Comparison of ENCODE assay signal across 16 cellular contexts in genomic region chr9:137275203-137275936, GRCh38. TPM values are rescaled to one million over a fixed set of nuclear protein-coding genes. Genes with fewer than 3 reads are reported as not detected.
DNase-seq lines count a peak whose midpoint lies in the region; ATAC-seq, FAIRE-seq and TF ChIP-seq lines count a peak whose summit lies in the region.
"Had no signal": no experiment of that assay in that cellular context is flagged by ENCODE, and none has a peak within 500 bp of the region (broad histone marks: within the 10 kb centered on the region; RNA-seq: fewer than 3 reads in every experiment).

No MANE protein-coding gene starts in this region.

- no peak overlapping the region for H3K27ac ChIP-seq in right cardiac atrium (ENCODE audit: low read length)
- peak overlapping the region in 1 of 2 donors; percentile 83 for H3K27ac ChIP-seq in right atrium auricular region
- H3K27ac ChIP-seq in lung (ENCODE audit: low read depth in 1 of 2, low read length in 1 of 2) = peak overlapping the region; percentile 4 to 97
- H3K27ac ChIP-seq: adrenal gland, neutrophil had no signal

- H3K36me3 ChIP-seq in right atrium auricular region (peaks cover 21% of the 10 kb centered on the region), lung (ENCODE audit: control insufficient read depth in 2 of 2, insufficient read depth in 2 of 2, low read length in 2 of 2) (peaks cover 7 to 35% of the 10 kb centered on the region in 2 donors)

- FAIRE-seq in HTR-8/SVneo (lab: Jason Lieb, UNC) = no peak
- FAIRE-seq: islet of Langerhans had no signal

- H3K36me3 Mint-ChIP-seq in WTC11 = peaks cover 3% of the 10 kb centered on the region; the same call in 1 of the 2 replicates

- H3K27me3 ChIP-seq in right cardiac atrium (ENCODE audit: control insufficient read depth, insufficient read depth) (no peaks in the 10 kb centered on the region), right atrium auricular region (no peaks in the 10 kb centered on the region), lung (ENCODE audit: control insufficient read depth, insufficient read depth) (no peaks in the 10 kb centered on the region)
- H3K27me3 ChIP-seq: neutrophil had no signal

- no peaks in the 10 kb centered on the region for H3K27me3 Mint-ChIP-seq in WTC11 (ENCODE audit: low read depth)

- H3K9me3 ChIP-seq in right cardiac atrium (ENCODE audit: control insufficient read depth, low read length) = no peaks in the 10 kb centered on the region
- H3K9me3 ChIP-seq in right atrium auricular region = no peaks in the 10 kb centered on the region
- H3K9me3 ChIP-seq in lung (ENCODE audit: control insufficient read depth in 2 of 2, insufficient read depth in 1 of 2, low read length in 1 of 2) = peaks cover 0 to 4% of the 10 kb centered on the region in 2 donors
- H3K9me3 ChIP-seq: adrenal gland, neutrophil had no signal

- intact Hi-C loops in right cardiac atrium (cut with DNase I) = no loop called here

- H3K4me1 Mint-ChIP-seq in WTC11 = peaks cover 25% of the 10 kb centered on the region

- H3K27ac Mint-ChIP-seq in WTC11 = peak overlapping the region; percentile 85

- 81% methylated on average over 27 of the region's 27 CpGs for WGBS in right cardiac atrium
- 81 to 87% methylated on average over 27 of the region's 27 CpGs for WGBS in lung, 2 donors

- no peak overlapping the region for H3K4me3 Mint-ChIP-seq in WTC11

- CTCF ChIA-PET in WTC11 (lab: Charles Lee) = interaction anchor here (0.7 to 2.7 kb wide), 9 partner anchors 12 to 240 kb away, joined by 3 to 30 read pairs (median 4); partner anchors contain the start of genes EXD3, NELFB and TUBB4B

- POLR2A ChIA-PET in WTC11 (lab: Charles Lee) = no interaction called here

- TF ChIP-seq CTCF in right atrium auricular region (IDR thresholded peaks at IDR 0.05) (no peak), WTC11 (IDR thresholded peaks at IDR 0.05) (no peak), lung (IDR thresholded peaks at IDR 0.05; ENCODE audit: control extremely low read depth, extremely low read depth) (no peak)

- H3K4me1 ChIP-seq in right cardiac atrium (ENCODE audit: control insufficient read depth, insufficient read depth, low read length) (peaks cover 5% of the 10 kb centered on the region), right atrium auricular region (peaks cover 0 to 75% of the 10 kb centered on the region in 2 donors), lung (ENCODE audit: control insufficient read depth in 2 of 2, insufficient read depth in 2 of 2, low read length in 2 of 2) (peaks cover 4 to 30% of the 10 kb centered on the region in 2 donors)

- H3K4me3 ChIP-seq in right cardiac atrium (ENCODE audit: low read length) = no peak overlapping the region
- no peak overlapping the region for H3K4me3 ChIP-seq in right atrium auricular region
- H3K4me3 ChIP-seq in lung = peak overlapping the region; percentile 7
- H3K4me3 ChIP-seq: adrenal gland had no signal

- no peak for ATAC-seq in right cardiac atrium
- no peak for ATAC-seq in WTC11
- ATAC-seq in lung (ENCODE audit: insufficient read depth, low FRiP score) = no peak

- H3K9me3 Mint-ChIP-seq in WTC11 = no peaks in the 10 kb centered on the region

- DNase-seq in right cardiac atrium (peak in 2 of 3 donors; percentile 21 to 67), right atrium auricular region (ENCODE audit: low spot score) (no peak), WTC11 (ENCODE audit: low spot score) (no peak), lung (ENCODE audit: low spot score) (no peak), HTR-8/SVneo (ENCODE audit: insufficient read length, low spot score) (no peak), cerebellar nuclear complex (lab: John Stamatoyannopoulos, UW) (no peak), NCI-H1930 (lab: John Stamatoyannopoulos, UW) (no peak), MV-4-11 (lab: John Stamatoyannopoulos, UW) (no peak)
- DNase-seq: activated CD8-positive, alpha-beta memory T cell treated with anti-CD3 and anti-CD28 coated beads for 24 hours; GF-D8 had no signal

TF ChIP-seq in WTC11, 78 proteins besides CTCF, POLR2A, EP300 and RAD21 (continues in another document):
- no peak for TF ChIP-seq ZNF232 (CRISPR knock-in tag; IDR thresholded peaks at IDR 0.05)
- no peak for TF ChIP-seq ZNF512 (CRISPR knock-in tag; IDR thresholded peaks at IDR 0.05; ENCODE audit: borderline replicate concordance)
- no peak for TF ChIP-seq HMGA2 (CRISPR knock-in tag; IDR thresholded peaks at IDR 0.05)
- TF ChIP-seq ZNF263 (CRISPR knock-in tag; IDR thresholded peaks at IDR 0.05; ENCODE audit: low read depth) = no peak
- no peak for TF ChIP-seq CREB1 (CRISPR knock-in tag; IDR thresholded peaks at IDR 0.05)
- no peak for TF ChIP-seq ZNF281 (CRISPR knock-in tag; IDR thresholded peaks at IDR 0.05)
- TF ChIP-seq NFATC4 (CRISPR knock-in tag; IDR thresholded peaks at IDR 0.05) = no peak
- TF ChIP-seq ZNF219 (CRISPR knock-in tag; IDR thresholded peaks at IDR 0.05; ENCODE audit: borderline replicate concordance) = no peak
- no peak for TF ChIP-seq NFE2L1 (CRISPR knock-in tag; IDR thresholded peaks at IDR 0.05)

RNA-seq across cellular contexts. Expression of gene TOR4A, which starts 2.2 kb away (rescaled TPM):
- total RNA-seq in right cardiac atrium (10 to 100 TPM; 10.9 to 17.2 (median 13.1) TPM), right atrium auricular region (10 to 100 TPM in 1 of 2 donors, 1 to 10 TPM in 1; 9.4 to 16.8 TPM), WTC11 (2021) (7.3 to 11.8 TPM (median 11.3 TPM) in 3 replicates), lung (10 to 100 TPM; 12.1 to 42.5 TPM)
- polyA plus RNA-seq in right cardiac atrium (6.2 TPM), lung (10 to 100 TPM in 1 of 2 donors, 1 to 10 TPM in 1; 9.6 to 29.2 TPM)

RNA-seq across cellular contexts. Expression of gene NELFB, which starts 20.2 kb away (rescaled TPM):
- total RNA-seq in right cardiac atrium = 10 to 100 TPM; 34.8 to 38.6 (median 37.1) TPM
- polyA plus RNA-seq in right cardiac atrium = 33.8 TPM
- 10 to 100 TPM; 30.0 to 38.0 TPM for total RNA-seq in right atrium auricular region
- 93.7 to 95.0 TPM (median 94.7 TPM) in 3 replicates for total RNA-seq in WTC11 (2021)
- 10 to 100 TPM; 30.4 to 56.2 TPM for total RNA-seq in lung
- 10 to 100 TPM; 37.3 to 51.1 TPM for polyA plus RNA-seq in lung

RNA-seq across cellular contexts. Expression of gene STPG3, which starts 24.3 kb away (rescaled TPM):
- total RNA-seq in right cardiac atrium = under 1 TPM in 3 of 4 donors, not detected in 1; 0.31 to 0.46 (median 0.32) TPM
- 0.23 TPM for polyA plus RNA-seq in right cardiac atrium
- not detected for total RNA-seq in right atrium auricular region
- total RNA-seq in WTC11 (2021) = 0.21 to 0.26 TPM in 2 of 3 replicates, not detected in the other
- total RNA-seq in lung = not detected
- polyA plus RNA-seq in lung = under 1 TPM in 1 of 2 donors, not detected in 1; 0.18 TPM
- total RNA-seq: dermis microvascular lymphatic vessel endothelial cell, LHCN-M2 had no signal
- polyA plus RNA-seq: BJ had no signal

RNA-seq across cellular contexts. Expression of gene NRARP, which starts 26.7 kb away (rescaled TPM):
- total RNA-seq in right cardiac atrium (10 to 100 TPM in 1 of 4 donors, 1 to 10 TPM in 3; 4.5 to 14.5 (median 7.9) TPM), right atrium auricular region (10 to 100 TPM in 1 of 2 donors, 1 to 10 TPM in 1; 5.6 to 13.3 TPM), WTC11 (2021) (46.7 to 52.4 TPM (median 51.5 TPM) in 3 replicates), lung (10 to 100 TPM in 1 of 2 donors, 1 to 10 TPM in 1; 5.2 to 10.8 TPM)
- polyA plus RNA-seq in right cardiac atrium (4.2 TPM), lung (1 to 10 TPM; 2.1 to 6.4 TPM)
- total RNA-seq: LHCN-M2 had no signal

RNA-seq across cellular contexts. Expression of gene TUBB4B, which starts 34.3 kb away (rescaled TPM):
- total RNA-seq in right cardiac atrium (100 to 1,000 TPM; 203 to 461 (median 332) TPM), right atrium auricular region (100 to 1,000 TPM; 310 to 394 TPM), WTC11 (2021) (373 to 376 TPM (median 375 TPM) in 3 replicates), lung (100 to 1,000 TPM; 163 to 505 TPM)
- polyA plus RNA-seq in right cardiac atrium (591 TPM), lung (100 to 1,000 TPM; 326 to 338 TPM)

Comparison
In these comparisons a context has a peak if more than half of its experiments do, and no peak if none do; other contexts are left out.
1. DNase-seq: peak in right cardiac atrium (2 of 3); none in right atrium auricular region (single experiment), WTC11 (single experiment), lung (single experiment), HTR-8/SVneo (single experiment), cerebellar nuclear complex (0 of 2), NCI-H1930 (0 of 2) and MV-4-11 (single experiment).